Comparison of ENCODE assay signal across 15 cellular contexts in the genomic region with DNA sequence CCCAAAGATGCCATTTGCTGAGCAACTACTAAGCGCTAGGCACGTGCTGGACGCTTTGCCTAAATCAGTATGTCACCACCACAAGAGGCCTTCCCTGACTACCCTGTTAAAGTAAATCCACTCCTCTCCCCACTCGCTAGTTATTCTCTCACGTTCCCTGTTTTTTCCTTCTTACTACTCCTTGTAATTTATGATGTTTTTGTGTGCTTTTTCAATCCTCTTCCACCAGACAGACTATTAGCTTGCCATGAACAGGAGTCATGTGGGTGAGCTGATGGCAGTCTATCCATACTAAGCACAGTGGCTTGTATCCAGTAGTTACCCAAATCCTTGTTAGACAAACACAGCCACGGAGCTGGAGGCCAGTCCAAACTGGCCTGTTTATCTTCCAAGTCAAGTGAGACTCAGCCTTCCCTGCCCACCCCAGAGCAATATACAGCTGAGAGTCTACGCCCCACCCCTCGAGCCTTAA. TPM values are rescaled to one million over a fixed set of nuclear protein-coding genes. Genes with fewer than 3 reads are reported as not detected.
A peak's percentile ranks its signal among the peaks of the same experiment; 100 is the strongest.
DNase-seq lines count a peak whose midpoint lies in the region; ATAC-seq, FAIRE-seq and TF ChIP-seq lines count a peak whose summit lies in the region.
"Had no signal": no experiment of that assay in that cellular context is flagged by ENCODE, and none has a peak within 500 bp of the region (broad histone marks: within the 10 kb centered on the region; RNA-seq: fewer than 3 reads in every experiment).

No MANE protein-coding gene starts in this region.

- no peaks in the 10 kb centered on the region for H3K36me3 ChIP-seq in K562 (ENCODE audit: control insufficient read depth, insufficient read depth, low read length)
- peaks cover 17 to 21% of the 10 kb centered on the region in 2 experiments for H3K36me3 ChIP-seq in keratinocyte (ENCODE audit: control insufficient read depth in 2 of 2, extremely low read depth in 1 of 2, insufficient read depth in 2 of 2, low read length in 2 of 2)
- no peaks in the 10 kb centered on the region for H3K36me3 ChIP-seq in thyroid gland

- H3K36me3 Mint-ChIP-seq in activated T-cell treated with anti-CD3 and anti-CD28 coated beads, Interleukin-2, amount 50 U/mL, for 24 hours (ENCODE audit: low read depth): no peaks in the 10 kb centered on the region
- H3K36me3 Mint-ChIP-seq: activated naive CD4-positive, alpha-beta T cell treated with anti-CD3 and anti-CD28 coated beads, Interleukin-2, amount 50 U/mL, for 72 hours had no signal

- no peak overlapping the region for H3K4me3 ChIP-seq in K562
- no peak overlapping the region for H3K4me3 ChIP-seq in keratinocyte (ENCODE audit: control insufficient read depth in 2 of 3, extremely low read depth in 1 of 3, insufficient read depth in 2 of 3, low read depth in 1 of 3, low read length in 3 of 3)
- H3K4me3 ChIP-seq in thyroid gland (replicated peaks in 1 of 3): no peak overlapping the region

- intact Hi-C loops in K562 (cut with micrococcal nuclease): loop anchor here (10.0 kb wide), 1 partner anchor 114 kb away; a partner anchor contains a TSS
- intact Hi-C loops in thyroid gland (cut with DNase I): loop anchor here (10.0 kb wide), 1 partner anchor 64 kb away; no protein-coding TSS in a partner anchor

- 0 out of 2 replicates have a peak overlapping the region, but pooled peaks have one; percentile 16 for H3K4me2 ChIP-seq in K562 (ENCODE audit: insufficient read depth, low read length)
- H3K4me2 ChIP-seq in keratinocyte (ENCODE audit: control insufficient read depth, extremely low read depth, insufficient read depth, low read depth, low read length): no peak overlapping the region
- H3K4me2 ChIP-seq: SK-N-SH had no signal

- H3K27ac ChIP-seq in K562 (ENCODE audit: extremely low read depth, low read depth, low read length) (peak overlapping the region; percentile 69), keratinocyte (ENCODE audit: control insufficient read depth, insufficient read depth, low read length) (peak overlapping the region; percentile 91), thyroid gland (peak overlapping the region; percentile 80 to 92 (median 82))

- H3K79me2 ChIP-seq in K562 (ENCODE audit: control insufficient read depth, insufficient read depth, low read length) (no peaks in the 10 kb centered on the region), keratinocyte (ENCODE audit: control insufficient read depth, insufficient read depth, low read length) (no peaks in the 10 kb centered on the region)

- no peak for DNase-seq in activated T-cell treated with anti-CD3 and anti-CD28 coated beads, Interleukin-2, amount 50 U/mL, for 24 hours
- no peak for DNase-seq in activated T-cell treated with anti-CD3 and anti-CD28 coated beads for 4 hours
- peak in 2 of 4 experiments; percentile 37 to 61 for DNase-seq in K562 (ENCODE audit: extremely low read depth in 1 of 4, low spot score in 3 of 4)
- no peak for DNase-seq in keratinocyte (ENCODE audit: low read depth, low spot score)
- DNase-seq in thyroid gland: peak; percentile 44 to 49
- no peak for DNase-seq in putamen (ENCODE audit: low spot score)
- no peak for DNase-seq in iPS-NIHi7 (ENCODE audit: extremely low spot score)
- no peak for DNase-seq in OCI-M1 (lab: John Stamatoyannopoulos, UW)
- DNase-seq: activated CD4-positive, alpha-beta T cell treated with anti-CD3 and anti-CD28 coated beads for 1 hour; AML-193; effector CD4-positive, alpha-beta T cell; NCI-H510A; SK-N-SH had no signal

- H3K4me1 Mint-ChIP-seq in activated T-cell treated with anti-CD3 and anti-CD28 coated beads, Interleukin-2, amount 50 U/mL, for 24 hours (ENCODE audit: low read depth): peaks cover 57% of the 10 kb centered on the region

- POLR2A ChIA-PET in K562 (lab: Yijun Ruan, JAX): interaction anchor here (0.5 to 1.5 kb wide), 10 partner anchors 8 to 385 kb away, joined by 3 read pairs; no protein-coding TSS in a partner anchor

- no peaks in the 10 kb centered on the region for H3K27me3 ChIP-seq in K562 (ENCODE audit: control insufficient read depth in 2 of 2, insufficient read depth in 2 of 2, low read length in 2 of 2)
- no peaks in the 10 kb centered on the region for H3K27me3 ChIP-seq in keratinocyte (ENCODE audit: control insufficient read depth, extremely low read depth, insufficient read depth, low read length)
- H3K27me3 ChIP-seq in thyroid gland: no peaks in the 10 kb centered on the region

- 57% methylated on average over 8 of the region's 8 CpGs for WGBS in K562 (ENCODE audit: insufficient coverage, low coverage, missing lambda C conversion rate)
- 74 to 76% methylated on average over 8 of the region's 8 CpGs for WGBS in thyroid gland, 2 donors

- H2AFZ ChIP-seq in K562 (ENCODE audit: low read depth, low read length) (peak overlapping the region; percentile 63), keratinocyte (ENCODE audit: control insufficient read depth, low read length) (no peak overlapping the region)

- TF ChIP-seq CTCF in K562 (IDR thresholded peaks at IDR 0.05 in 2 of 3, conservative IDR thresholded peaks at IDR 0.05 in 1 of 3; ENCODE audit: insufficient read depth in 2 of 3, low read depth in 1 of 3, low read length in 3 of 3) (no peak), keratinocyte (optimal IDR thresholded peaks at IDR 0.05 in 1 of 3, IDR thresholded peaks at IDR 0.05 in 1 of 3, conservative IDR thresholded peaks at IDR 0.05 in 1 of 3; ENCODE audit: extremely low read depth in 1 of 3, insufficient read depth in 2 of 3, low read length in 3 of 3) (no peak), thyroid gland (IDR thresholded peaks at IDR 0.05) (no peak)

- no peak for TF ChIP-seq POLR2A in K562 (conservative IDR thresholded peaks at IDR 0.05)
- TF ChIP-seq POLR2A in thyroid gland (IDR thresholded peaks at IDR 0.05): no peak

- ATAC-seq in K562: no peak

- peak overlapping the region; percentile 69 for H3K27ac Mint-ChIP-seq in activated T-cell treated with anti-CD3 and anti-CD28 coated beads, Interleukin-2, amount 50 U/mL, for 24 hours

- FAIRE-seq in K562 (lab: Jason Lieb, UNC) (peak; percentile 58), keratinocyte (lab: Jason Lieb, UNC) (no peak)

- no peak for TF ChIP-seq EP300 in K562 (IDR thresholded peaks at IDR 0.05; ENCODE audit: low read length)

- dilution Hi-C loops in keratinocyte (cut with MboI; ENCODE audit: extremely low pct_ligation_motif_present, low sequenced_read_pairs): no loop called here

- H3K4me1 ChIP-seq in K562 (replicated peaks in 1 of 2; ENCODE audit: control insufficient read depth in 2 of 2, insufficient read depth in 2 of 2, low read length in 2 of 2) (peaks cover 50 to 56% of the 10 kb centered on the region in 2 experiments), keratinocyte (ENCODE audit: control insufficient read depth, extremely low read depth, insufficient read depth, low read length) (peaks cover 36% of the 10 kb centered on the region), thyroid gland (peaks cover 66 to 83% of the 10 kb centered on the region in 2 donors)

- BruUV-seq in K562 (replicated peaks; lab: Mats Ljungman, UMichigan): no TSS peak

- H3K9ac ChIP-seq in K562 (ENCODE audit: insufficient read depth in 1 of 2, low read depth in 2 of 2, low read length in 2 of 2): no peak overlapping the region
- no peak overlapping the region for H3K9ac ChIP-seq in keratinocyte (ENCODE audit: control insufficient read depth, extremely low read depth, insufficient read depth, low read length)
- H3K9ac ChIP-seq: SK-N-SH had no signal

- no peaks in the 10 kb centered on the region for H4K20me1 ChIP-seq in K562 (replicated peaks; ENCODE audit: control insufficient read depth, insufficient read depth, low read length)
- no peaks in the 10 kb centered on the region for H4K20me1 ChIP-seq in keratinocyte (ENCODE audit: control insufficient read depth, extremely low read depth, insufficient read depth, low read length)

- no peaks in the 10 kb centered on the region for H3K9me1 ChIP-seq in K562 (ENCODE audit: control insufficient read depth, insufficient read depth, low read length)
- no peaks in the 10 kb centered on the region for H3K9me1 ChIP-seq in keratinocyte (ENCODE audit: control insufficient read depth, extremely low read depth, insufficient read depth, low read length)

- H3K9me3 ChIP-seq in K562 (replicated peaks; ENCODE audit: control insufficient read depth, insufficient read depth, low read depth, low read length) (no peaks in the 10 kb centered on the region), keratinocyte (ENCODE audit: control insufficient read depth, low read depth, low read length) (no peaks in the 10 kb centered on the region), thyroid gland (no peaks in the 10 kb centered on the region)
- H3K9me3 ChIP-seq: SK-N-SH had no signal

- no peaks in the 10 kb centered on the region for H3K9me3 Mint-ChIP-seq in activated T-cell treated with anti-CD3 and anti-CD28 coated beads, Interleukin-2, amount 50 U/mL, for 24 hours
- H3K9me3 Mint-ChIP-seq: activated naive CD4-positive, alpha-beta T cell treated with anti-CD3 and anti-CD28 coated beads, Interleukin-2, amount 50 U/mL, for 72 hours had no signal

- in situ Hi-C loops in K562 (cut with MboI): no loop called here

- H3K27me3 Mint-ChIP-seq in activated T-cell treated with anti-CD3 and anti-CD28 coated beads, Interleukin-2, amount 50 U/mL, for 24 hours: peaks cover 3% of the 10 kb centered on the region

- H3K4me3 Mint-ChIP-seq in activated T-cell treated with anti-CD3 and anti-CD28 coated beads, Interleukin-2, amount 50 U/mL, for 24 hours: no peak overlapping the region

- TF ChIP-seq RAD21 in K562 (CRISPR knock-in tag; conservative IDR thresholded peaks at IDR 0.05 in 1 of 2, IDR thresholded peaks at IDR 0.05 in 1 of 2): no peak

- CTCF ChIA-PET in K562 (lab: Yijun Ruan, JAX; ENCODE audit: low intra/inter-chr PET ratio): no interaction called here

RNA-seq across cellular contexts. Expression of a gene that starts 41.2 kb away (rescaled TPM):
- 1.0 and 1.2 TPM in 2 replicates for total RNA-seq in K562 (2011; cell fraction: chromatin; rRNA removed; ENCODE audit: low replicate concordance)
- 0.53 and 1.0 TPM in 2 replicates for total RNA-seq in K562 (2011; cell fraction: nucleolus; rRNA removed)
- 1.0 and 2.0 TPM in 2 replicates for total RNA-seq in K562 (2011; cell fraction: nucleoplasm; rRNA removed)
- total RNA-seq in K562 (2014; rRNA removed): 0.14 and 0.20 TPM in 2 replicates
- total RNA-seq in K562 (2014; rRNA removed; fragmentation: Illumina TruSeq; extraction: Trizol): 0.16 and 0.18 TPM in 2 replicates
- total RNA-seq in K562 (2015; rRNA removed; fragmentation: Illumina TruSeq; extraction: Trizol): 0.08 and 0.11 TPM in 2 replicates
- 0.22 and 0.35 TPM in 2 replicates for total RNA-seq in K562 (2021)
- 0.20 and 0.21 TPM in 2 replicates for polyA plus RNA-seq in K562 (2011; rRNA removed)
- 0.16 and 0.25 TPM in 2 replicates for polyA plus RNA-seq in K562 (2011; cell fraction: cytosol; rRNA removed)
- polyA plus RNA-seq in K562 (2011; cell fraction: nucleus; rRNA removed): 0.20 and 0.33 TPM in 2 replicates
- 0.21 and 0.35 TPM in 2 replicates for polyA plus RNA-seq in K562 (2012)
- 0.10 TPM in 2 replicates for polyA plus RNA-seq in K562 (2014; fragmentation: Illumina TruSeq; extraction: Trizol)
- under 1 TPM; 0.06 to 0.08 TPM for polyA plus RNA-seq in K562 (2014; fragmentation: Nextera tagmentation; extraction: Ambion mirVana)
- 0.16 and 0.26 TPM in 2 replicates for polyA plus RNA-seq in K562 (2014; rRNA removed)
- 0.51 and 0.67 TPM in 2 replicates for polyA minus RNA-seq in K562 (2011; rRNA and poly(A)+ RNA removed)
- polyA minus RNA-seq in K562 (2011; cell fraction: cytosol; rRNA and poly(A)+ RNA removed): 0.19 TPM in 1 of 2 replicates, not detected in the other
- 0.40 and 0.44 TPM in 2 replicates for polyA minus RNA-seq in K562 (2011; cell fraction: nucleus; rRNA and poly(A)+ RNA removed)
- 8.1 to 15.3 TPM (median 11.8 TPM) in 3 replicates for polyA plus RNA-seq in keratinocyte
- polyA plus RNA-seq in keratinocyte (2011; ENCODE audit: low read depth): 12.2 TPM
- 13.0 and 15.4 TPM in 2 replicates for polyA plus RNA-seq in keratinocyte (2011; cell fraction: cytosol; rRNA removed)
- 10.5 and 13.5 TPM in 2 replicates for polyA plus RNA-seq in keratinocyte (2011; cell fraction: nucleus; rRNA removed)
- 26.2 and 34.7 TPM in 2 replicates for polyA plus RNA-seq in keratinocyte (2012; ENCODE audit: low replicate concordance)
- polyA minus RNA-seq in keratinocyte: 6.5 to 23.7 TPM (median 8.9 TPM) in 3 replicates
- polyA minus RNA-seq in keratinocyte (2011; cell fraction: cytosol; rRNA and poly(A)+ RNA removed): 18.4 TPM
- 11.6 and 14.6 TPM in 2 replicates for polyA minus RNA-seq in keratinocyte (2011; cell fraction: nucleus; rRNA and poly(A)+ RNA removed)
- total RNA-seq in thyroid gland: 10 to 100 TPM; 14.8 to 34.3 (median 30.6) TPM
- total RNA-seq: Daoy had no signal
- polyA plus RNA-seq: SK-N-SH had no signal

RNA-seq across cellular contexts. Expression of a gene that starts 50.9 kb away (rescaled TPM):
- total RNA-seq in K562 (2011; cell fraction: chromatin; rRNA removed; ENCODE audit: low replicate concordance): 128 and 137 TPM in 2 replicates
- total RNA-seq in K562 (2011; cell fraction: nucleolus; rRNA removed): 89.7 and 95.9 TPM in 2 replicates
- total RNA-seq in K562 (2011; cell fraction: nucleoplasm; rRNA removed): 111 and 145 TPM in 2 replicates
- 37.8 and 45.6 TPM in 2 replicates for total RNA-seq in K562 (2014; rRNA removed)
- 41.0 and 43.8 TPM in 2 replicates for total RNA-seq in K562 (2014; rRNA removed; fragmentation: Illumina TruSeq; extraction: Trizol)
- 29.4 and 32.3 TPM in 2 replicates for total RNA-seq in K562 (2015; rRNA removed; fragmentation: Illumina TruSeq; extraction: Trizol)
- 49.1 and 51.4 TPM in 2 replicates for total RNA-seq in K562 (2021)
- 52.8 and 57.2 TPM in 2 replicates for polyA plus RNA-seq in K562 (2011; rRNA removed)
- polyA plus RNA-seq in K562 (2011; cell fraction: cytosol; rRNA removed): 58.0 and 76.8 TPM in 2 replicates
- 33.2 and 40.6 TPM in 2 replicates for polyA plus RNA-seq in K562 (2011; cell fraction: nucleus; rRNA removed)
- 24.5 and 33.6 TPM in 2 replicates for polyA plus RNA-seq in K562 (2012)
- polyA plus RNA-seq in K562 (2014; fragmentation: Illumina TruSeq; extraction: Trizol): 49.2 and 52.6 TPM in 2 replicates
- polyA plus RNA-seq in K562 (2014; fragmentation: Nextera tagmentation; extraction: Ambion mirVana): 10 to 100 TPM; 58.9 to 84.0 TPM
- 57.1 and 60.3 TPM in 2 replicates for polyA plus RNA-seq in K562 (2014; rRNA removed)
- polyA minus RNA-seq in K562 (2011; rRNA and poly(A)+ RNA removed): 89.5 and 117 TPM in 2 replicates
- 30.9 and 35.3 TPM in 2 replicates for polyA minus RNA-seq in K562 (2011; cell fraction: cytosol; rRNA and poly(A)+ RNA removed)
- polyA minus RNA-seq in K562 (2011; cell fraction: nucleus; rRNA and poly(A)+ RNA removed): 37.0 and 60.9 TPM in 2 replicates
- 13.2 to 19.8 TPM (median 15.9 TPM) in 3 replicates for polyA plus RNA-seq in keratinocyte
- polyA plus RNA-seq in keratinocyte (2011; ENCODE audit: low read depth): 2.2 TPM
- 12.1 TPM in 2 replicates for polyA plus RNA-seq in keratinocyte (2011; cell fraction: cytosol; rRNA removed)
- 17.3 and 17.6 TPM in 2 replicates for polyA plus RNA-seq in keratinocyte (2011; cell fraction: nucleus; rRNA removed)
- polyA plus RNA-seq in keratinocyte (2012; ENCODE audit: low replicate concordance): 7.6 and 10.4 TPM in 2 replicates
- polyA minus RNA-seq in keratinocyte: 24.8 to 35.4 TPM (median 24.9 TPM) in 3 replicates
- polyA minus RNA-seq in keratinocyte (2011; cell fraction: cytosol; rRNA and poly(A)+ RNA removed): 9.4 TPM
- polyA minus RNA-seq in keratinocyte (2011; cell fraction: nucleus; rRNA and poly(A)+ RNA removed): 9.6 and 17.1 TPM in 2 replicates
- 100 to 1,000 TPM in 1 of 4 donors, 10 to 100 TPM in 3; 52.0 to 131 (median 72.2) TPM for total RNA-seq in thyroid gland

Comparison
In these comparisons a context has a peak if more than half of its experiments do, and no peak if none do; other contexts are left out.
1. DNase-seq: peak in thyroid gland (2 of 2); none in activated T-cell treated with anti-CD3 and anti-CD28 coated beads, Interleukin-2, amount 50 U/mL, for 24 hours (single experiment), activated T-cell treated with anti-CD3 and anti-CD28 coated beads for 4 hours (single experiment), keratinocyte (single experiment), putamen (single experiment), iPS-NIHi7 (single experiment) and OCI-M1 (single experiment).
2. RNA of a gene that starts 41.2 kb away (total RNA-seq): 14.8 to 34.3 TPM in thyroid gland; 0.08 to 2.0 TPM in K562; every median in the first group is over 4 times any median in the second.
3. Peak in every context shown above with its lines, with median percentiles within 50 percentile points of each other: H3K27ac ChIP-seq.